1 cellular context compared by ENCODE assay signal in the genomic region with DNA sequence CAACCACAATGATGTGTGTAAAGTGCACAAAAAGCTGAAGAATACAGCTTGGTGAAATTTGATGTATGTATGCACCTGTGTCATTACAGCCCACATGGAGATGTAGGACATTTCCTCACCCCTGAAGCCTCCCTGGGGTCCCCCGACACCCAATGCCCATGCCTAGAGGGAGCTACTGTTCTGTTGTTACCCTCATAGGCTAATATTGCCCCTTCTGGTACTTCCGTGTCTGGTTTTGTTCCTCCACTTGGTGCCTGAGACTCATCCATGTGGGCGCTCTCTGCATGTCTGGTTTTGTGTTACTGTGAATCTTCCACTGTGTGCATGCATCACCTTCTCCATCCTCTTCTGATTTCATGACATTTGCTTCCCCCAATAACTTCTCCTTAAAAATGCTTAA.
TF ChIP-seq lines count a peak whose summit lies in the region.

No MANE protein-coding gene starts in this region.

TF ChIP-seq in H1, 55 proteins besides CTCF, POLR2A, EP300 and RAD21:
- no peak for TF ChIP-seq SAP30 (IDR thresholded peaks at IDR 0.05; ENCODE audit: insufficient read depth, insufficient replicate concordance, low read length)
- TF ChIP-seq BCL11A (IDR thresholded peaks at IDR 0.05; ENCODE audit: low read depth in 2 of 2, low read length in 2 of 2), result no peak
- TF ChIP-seq ATF3 (IDR thresholded peaks at IDR 0.05; ENCODE audit: insufficient read depth, low read depth, low read length), result no peak
- no peak for TF ChIP-seq SP1 (IDR thresholded peaks at IDR 0.05; ENCODE audit: low read depth, low read length)
- TF ChIP-seq CTBP2 (IDR thresholded peaks at IDR 0.05; ENCODE audit: borderline replicate concordance, insufficient read depth, insufficient read length, low read length), result no peak
- TF ChIP-seq BRCA1 (IDR thresholded peaks at IDR 0.05; ENCODE audit: low read depth, low read length), result no peak
- no peak for TF ChIP-seq EZH2 (IDR thresholded peaks at IDR 0.05; ENCODE audit: low read depth, low read length, severe bottlenecking)
- TF ChIP-seq CHD7 (IDR thresholded peaks at IDR 0.05; ENCODE audit: insufficient replicate concordance, low read length), result no peak
- TF ChIP-seq CBX5 (IDR thresholded peaks at IDR 0.05; ENCODE audit: low read depth, low read length), result no peak
- no peak for TF ChIP-seq TCF12 (IDR thresholded peaks at IDR 0.05; ENCODE audit: low read depth, low read length)
- TF ChIP-seq EGR1 (IDR thresholded peaks at IDR 0.05; ENCODE audit: borderline replicate concordance, low read depth, low read length), result no peak
- no peak for TF ChIP-seq RBBP5 (IDR thresholded peaks at IDR 0.05; ENCODE audit: borderline replicate concordance, low read depth, low read length)
- TF ChIP-seq SIX5 (IDR thresholded peaks at IDR 0.05; ENCODE audit: low read depth, low read length), result no peak
- TF ChIP-seq BACH1 (IDR thresholded peaks at IDR 0.05; ENCODE audit: low read length), result no peak
- TF ChIP-seq CHD2 (IDR thresholded peaks at IDR 0.05; ENCODE audit: low read length), result no peak
TF ChIP-seq in H1: peak in this region for 0.
